ENCODE assay signal across 2 cellular contexts in the genomic region with DNA sequence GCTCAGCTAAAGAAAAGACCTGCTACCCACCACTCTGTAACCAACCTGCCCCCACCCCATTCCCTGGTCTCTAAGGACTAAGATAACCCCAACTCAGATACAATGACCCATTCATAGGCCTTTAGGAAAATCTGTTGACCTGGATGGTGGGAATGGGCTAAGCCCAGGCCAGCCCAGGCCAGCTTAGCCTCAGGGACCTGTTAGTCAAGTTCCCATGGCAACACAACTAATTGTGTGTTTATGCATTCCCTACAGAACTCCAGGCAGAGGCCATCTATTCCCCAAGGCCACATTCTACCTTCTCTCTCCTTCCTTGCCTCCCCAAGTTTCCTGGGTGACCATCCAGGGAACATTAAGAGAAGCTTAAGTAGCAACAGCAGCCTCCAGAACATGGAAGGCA.
TF ChIP-seq lines count a peak whose summit lies in the region.

No MANE protein-coding gene starts in this region.

TF ChIP-seq in IMR-90, 13 proteins besides CTCF, POLR2A, EP300 and RAD21:
- TF ChIP-seq MAZ (IDR thresholded peaks at IDR 0.05; ENCODE audit: borderline replicate concordance, low read depth, low read length) (no peak), SMC3 (IDR thresholded peaks at IDR 0.05; ENCODE audit: low read depth, low read length) (no peak), FOS (IDR thresholded peaks at IDR 0.05; ENCODE audit: low read depth, low read length) (no peak), CHD1 (IDR thresholded peaks at IDR 0.05; ENCODE audit: low read depth, low read length) (no peak), RCOR1 (IDR thresholded peaks at IDR 0.05; ENCODE audit: insufficient replicate concordance, low read length) (no peak), MAFK (IDR thresholded peaks at IDR 0.05; ENCODE audit: low read depth, low read length) (no peak), RFX5 (IDR thresholded peaks at IDR 0.05; ENCODE audit: low read depth, low read length) (no peak), BHLHE40 (IDR thresholded peaks at IDR 0.05; ENCODE audit: low read depth, low read length) (no peak), CEBPB (IDR thresholded peaks at IDR 0.05; ENCODE audit: low read depth, low read length) (no peak), NFE2L2 (IDR thresholded peaks at IDR 0.05; ENCODE audit: low read depth, low read length) (no peak), MXI1 (IDR thresholded peaks at IDR 0.05; ENCODE audit: borderline replicate concordance, low read depth, low read length) (no peak)
- TF ChIP-seq, protein P1, sequence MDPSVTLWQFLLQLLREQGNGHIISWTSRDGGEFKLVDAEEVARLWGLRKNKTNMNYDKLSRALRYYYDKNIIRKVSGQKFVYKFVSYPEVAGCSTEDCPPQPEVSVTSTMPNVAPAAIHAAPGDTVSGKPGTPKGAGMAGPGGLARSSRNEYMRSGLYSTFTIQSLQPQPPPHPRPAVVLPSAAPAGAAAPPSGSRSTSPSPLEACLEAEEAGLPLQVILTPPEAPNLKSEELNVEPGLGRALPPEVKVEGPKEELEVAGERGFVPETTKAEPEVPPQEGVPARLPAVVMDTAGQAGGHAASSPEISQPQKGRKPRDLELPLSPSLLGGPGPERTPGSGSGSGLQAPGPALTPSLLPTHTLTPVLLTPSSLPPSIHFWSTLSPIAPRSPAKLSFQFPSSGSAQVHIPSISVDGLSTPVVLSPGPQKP (IDR thresholded peaks at IDR 0.05; ENCODE audit: borderline replicate concordance, low read depth, low read length) = no peak
- TF ChIP-seq, protein P2, sequence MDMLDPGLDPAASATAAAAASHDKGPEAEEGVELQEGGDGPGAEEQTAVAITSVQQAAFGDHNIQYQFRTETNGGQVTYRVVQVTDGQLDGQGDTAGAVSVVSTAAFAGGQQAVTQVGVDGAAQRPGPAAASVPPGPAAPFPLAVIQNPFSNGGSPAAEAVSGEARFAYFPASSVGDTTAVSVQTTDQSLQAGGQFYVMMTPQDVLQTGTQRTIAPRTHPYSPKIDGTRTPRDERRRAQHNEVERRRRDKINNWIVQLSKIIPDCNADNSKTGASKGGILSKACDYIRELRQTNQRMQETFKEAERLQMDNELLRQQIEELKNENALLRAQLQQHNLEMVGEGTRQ (IDR thresholded peaks at IDR 0.05; ENCODE audit: low read depth, low read length) = no peak
TF ChIP-seq in IMR-90: peak in this region for 0.

TF ChIP-seq in H1, 55 proteins besides CTCF, POLR2A, EP300 and RAD21:
- TF ChIP-seq, protein P3, sequence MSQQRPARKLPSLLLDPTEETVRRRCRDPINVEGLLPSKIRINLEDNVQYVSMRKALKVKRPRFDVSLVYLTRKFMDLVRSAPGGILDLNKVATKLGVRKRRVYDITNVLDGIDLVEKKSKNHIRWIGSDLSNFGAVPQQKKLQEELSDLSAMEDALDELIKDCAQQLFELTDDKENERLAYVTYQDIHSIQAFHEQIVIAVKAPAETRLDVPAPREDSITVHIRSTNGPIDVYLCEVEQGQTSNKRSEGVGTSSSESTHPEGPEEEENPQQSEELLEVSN (IDR thresholded peaks at IDR 0.05) = no peak
- TF ChIP-seq YY1 (IDR thresholded peaks at IDR 0.05; ENCODE audit: low read depth, low read length) (no peak), JUND (IDR thresholded peaks at IDR 0.05; ENCODE audit: low read length) (no peak), SRF (IDR thresholded peaks at IDR 0.05; ENCODE audit: low read depth, low read length) (no peak), CHD2 (IDR thresholded peaks at IDR 0.05; ENCODE audit: low read length) (no peak), RBBP5 (IDR thresholded peaks at IDR 0.05; ENCODE audit: borderline replicate concordance, low read depth, low read length) (no peak), RXRA (IDR thresholded peaks at IDR 0.05; ENCODE audit: insufficient read depth, low read depth, low read length) (no peak), SIX5 (IDR thresholded peaks at IDR 0.05; ENCODE audit: low read depth, low read length) (no peak), SUZ12 (IDR thresholded peaks at IDR 0.05; ENCODE audit: low read length) (no peak), ASH2L (IDR thresholded peaks at IDR 0.05; ENCODE audit: low read length) (no peak), CREB1 (IDR thresholded peaks at IDR 0.05) (no peak), TCF12 (IDR thresholded peaks at IDR 0.05; ENCODE audit: low read depth, low read length) (no peak)
- TF ChIP-seq, protein P4, sequence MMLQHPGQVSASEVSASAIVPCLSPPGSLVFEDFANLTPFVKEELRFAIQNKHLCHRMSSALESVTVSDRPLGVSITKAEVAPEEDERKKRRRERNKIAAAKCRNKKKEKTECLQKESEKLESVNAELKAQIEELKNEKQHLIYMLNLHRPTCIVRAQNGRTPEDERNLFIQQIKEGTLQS (IDR thresholded peaks at IDR 0.05; ENCODE audit: insufficient read depth, low read depth, low read length) = no peak
TF ChIP-seq in H1: peak in this region for 0.
